Comparison of ENCODE assay signal across 8 cellular contexts in genomic region chr17:78745407-78746088, GRCh38. TPM values are rescaled to one million over a fixed set of nuclear protein-coding genes. Genes with fewer than 3 reads are reported as not detected.
DNase-seq lines count a peak whose midpoint lies in the region; ATAC-seq and TF ChIP-seq lines count a peak whose summit lies in the region.

No MANE protein-coding gene starts in this region.

- H3K4me3 ChIP-seq in Caco-2 (ENCODE audit: low read depth, low read length): no peak overlapping the region
- no peak overlapping the region for H3K4me3 ChIP-seq in HL-60 (replicated peaks; ENCODE audit: insufficient read depth, low read length)
- no peak overlapping the region for H3K4me3 ChIP-seq in esophagus squamous epithelium

- WGBS in esophagus squamous epithelium, 2 donors: 41 to 65% methylated on average over 11 to 12 of the region's 12 CpGs

- no peaks in the 10 kb centered on the region for H3K9me3 Mint-ChIP-seq in Caco-2 (ENCODE audit: unreplicated experiment)

- H3K36me3 ChIP-seq in Caco-2 (ENCODE audit: control insufficient read depth, insufficient read depth, low read length) (no peaks in the 10 kb centered on the region), esophagus squamous epithelium (peaks cover 0 to 21% (median 0%) of the 10 kb centered on the region in 3 donors)

- CTCF ChIA-PET in Caco-2 (lab: Charles Lee): interaction anchor here (0.7 to 1.4 kb wide), 2 partner anchors 54 to 249 kb away, joined by 3 to 4 read pairs; no protein-coding TSS in a partner anchor

- no peak overlapping the region for H3K27ac ChIP-seq in HL-60 (replicated peaks)
- H3K27ac ChIP-seq in esophagus squamous epithelium: peak overlapping the region in 2 of 4 donors; percentile 17 to 33

- no peak overlapping the region for H3K4me3 Mint-ChIP-seq in Caco-2 (ENCODE audit: unreplicated experiment)

- ATAC-seq in GM19023 (IDR thresholded peaks at IDR 0.05; ENCODE audit: unreplicated experiment) (no peak), left cardiac atrium (no peak)

- H3K9me3 ChIP-seq in Caco-2 (no peaks in the 10 kb centered on the region), esophagus squamous epithelium (no peaks in the 10 kb centered on the region)

- DNase-seq in Caco-2 (peak in 1 of 2 experiments; percentile 53), HL-60 (ENCODE audit: low read depth in 1 of 2, low spot score in 1 of 2) (peak in 1 of 2 experiments; percentile 26), esophagus squamous epithelium (lab: John Stamatoyannopoulos, UW) (no peak), pons (ENCODE audit: low spot score) (peak; percentile 76), SHP77 treated with DMSO at 0.1 percent for 48 hours (lab: John Stamatoyannopoulos, UW) (no peak), left cardiac atrium (no peak)
- peak; percentile 49 for DNase-seq in activated CD4-positive, alpha-beta T cell treated with anti-CD3 and anti-CD28 coated beads, Interleukin-2, amount 50 U/mL, for 1 hour

- POLR2A ChIA-PET in Caco-2 (lab: Charles Lee): no interaction called here

- intact Hi-C loops in Caco-2 (cut with micrococcal nuclease; ENCODE audit: unreplicated experiment) (loop anchor here (1.0 kb wide), 3 partner anchors 9 to 248 kb away; no protein-coding TSS in a partner anchor), esophagus squamous epithelium (cut with DNase I) (no loop called here), left cardiac atrium (cut with DNase I) (loop anchor here in 1 of 2 donors (5.0 kb wide), 1 partner anchor 248 kb away; no protein-coding TSS in a partner anchor)

- H3K27me3 ChIP-seq in Caco-2 (replicated peaks; ENCODE audit: control insufficient read depth, insufficient read depth, low read length) (no peaks in the 10 kb centered on the region), HL-60 (ENCODE audit: insufficient read depth, poor library complexity, severe bottlenecking) (no peaks in the 10 kb centered on the region), esophagus squamous epithelium (no peaks in the 10 kb centered on the region)

- no peak overlapping the region for H3K27ac Mint-ChIP-seq in Caco-2 (ENCODE audit: unreplicated experiment)

- no peaks in the 10 kb centered on the region for H3K36me3 Mint-ChIP-seq in Caco-2 (ENCODE audit: insufficient read depth, unreplicated experiment)

- no peaks in the 10 kb centered on the region for H3K27me3 Mint-ChIP-seq in Caco-2 (ENCODE audit: insufficient read depth, unreplicated experiment)

- no peak for TF ChIP-seq POLR2A in esophagus squamous epithelium (IDR thresholded peaks at IDR 0.05)

- H3K4me1 ChIP-seq in Caco-2: no peaks in the 10 kb centered on the region
- H3K4me1 ChIP-seq in esophagus squamous epithelium: peaks cover 30 to 78% (median 52%) of the 10 kb centered on the region in 3 donors

- no TSS peak for BruUV-seq in Caco-2 (replicated peaks; lab: Mats Ljungman, UMichigan)

- peak; percentile 50 to 69 for TF ChIP-seq CTCF in Caco-2 (IDR thresholded peaks at IDR 0.05; ENCODE audit: insufficient read depth in 1 of 2, low read depth in 1 of 2, low read length in 1 of 2, severe bottlenecking in 1 of 2, unreplicated experiment in 1 of 2)
- TF ChIP-seq CTCF in HL-60 (IDR thresholded peaks at IDR 0.05; ENCODE audit: insufficient read depth, low read length): peak; percentile 28
- peak; percentile 50 to 70 (median 56) for TF ChIP-seq CTCF in esophagus squamous epithelium (IDR thresholded peaks at IDR 0.05)

- H3K4me1 Mint-ChIP-seq in Caco-2 (ENCODE audit: low read depth, unreplicated experiment): peaks cover 8% of the 10 kb centered on the region

RNA-seq across cellular contexts. Expression of gene CYTH1, which starts 36.5 kb away (rescaled TPM):
- total RNA-seq in Caco-2 (2022) (26.5 and 29.6 TPM in 2 replicates), esophagus squamous epithelium (10 to 100 TPM; 42.1 to 86.7 (median 67.5) TPM), left cardiac atrium (10 to 100 TPM; 33.9 to 45.3 TPM)

Comparison
In these comparisons a context has a peak if more than half of its experiments do, and no peak if none do; other contexts are left out.
1. DNase-seq: peak in activated CD4-positive, alpha-beta T cell treated with anti-CD3 and anti-CD28 coated beads, Interleukin-2, amount 50 U/mL, for 1 hour (single experiment) and pons (single experiment); none in esophagus squamous epithelium (single experiment), SHP77 treated with DMSO at 0.1 percent for 48 hours (single experiment) and left cardiac atrium (single experiment).
2. Peak in every context shown above with its lines, with median percentiles within 50 percentile points of each other: CTCF ChIP-seq.